Comparison of ENCODE assay signal across 17 cellular contexts in the genomic region with DNA sequence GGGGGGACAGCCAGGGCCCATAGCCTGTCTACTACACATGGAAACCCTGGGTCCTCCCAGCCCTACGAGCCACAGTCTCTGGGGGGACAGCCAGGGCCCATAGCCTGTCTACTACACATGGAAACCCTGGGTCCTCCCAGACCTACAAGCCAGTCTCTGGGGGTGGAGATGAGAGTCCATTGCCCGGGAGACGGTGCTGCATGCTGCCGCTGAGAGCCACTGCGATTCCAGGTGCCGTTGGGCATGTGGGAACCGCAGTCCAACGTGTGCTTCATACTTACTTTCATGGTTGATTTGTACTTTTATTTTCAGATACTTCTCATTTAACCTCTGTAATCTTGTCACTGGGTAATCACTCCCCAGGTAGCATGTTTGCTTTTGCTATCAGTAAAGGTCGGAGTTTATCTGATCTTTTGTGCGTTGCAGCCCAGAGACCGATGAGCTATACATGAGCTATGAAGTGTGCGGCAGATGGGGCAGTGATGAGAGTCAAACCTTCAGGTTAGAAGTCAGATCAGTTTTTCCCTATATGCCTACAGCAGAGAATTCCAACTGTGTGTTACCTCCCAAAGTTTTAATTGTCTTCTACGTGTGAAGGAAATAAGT. TPM values are rescaled to one million over a fixed set of nuclear protein-coding genes. Genes with fewer than 3 reads are reported as not detected.
DNase-seq lines count a peak whose midpoint lies in the region; ATAC-seq and TF ChIP-seq lines count a peak whose summit lies in the region.
"Had no signal": no experiment of that assay in that cellular context is flagged by ENCODE, and none has a peak within 500 bp of the region (broad histone marks: within the 10 kb centered on the region; RNA-seq: fewer than 3 reads in every experiment).

No MANE protein-coding gene starts in this region.

- no peaks in the 10 kb centered on the region for H3K27me3 ChIP-seq in trophoblast cell (ENCODE audit: insufficient read depth, low read length)
- H3K27me3 ChIP-seq: BLaER1 treated with 17β-estradiol and CSF1 and Interleukin-3, amounts not matched to agents 10 nM and 100 nM had no signal

- H3K4me3 ChIP-seq in trophoblast cell (ENCODE audit: low read depth, low read length), result no peak overlapping the region
- H3K4me3 ChIP-seq: BLaER1 treated with 17β-estradiol and CSF1 and Interleukin-3, amounts not matched to agents 10 nM and 100 nM; GM23248; K562 had no signal

- H3K4me3 Mint-ChIP-seq in activated CD8-positive, alpha-beta T cell treated with anti-CD3 and anti-CD28 coated beads for 36 hours, result no peak overlapping the region
- H3K4me3 Mint-ChIP-seq: CD4-positive, CD25-positive, alpha-beta regulatory T cell had no signal

- peaks cover 13 to 17% of the 10 kb centered on the region in 2 experiments for H3K4me1 ChIP-seq in trophoblast cell (ENCODE audit: control insufficient read depth in 1 of 2, insufficient read depth in 2 of 2, low read length in 2 of 2)
- H3K4me1 ChIP-seq: BLaER1 treated with 17β-estradiol and CSF1 and Interleukin-3, amounts not matched to agents 10 nM and 100 nM had no signal

- H3K4ac ChIP-seq in trophoblast cell (ENCODE audit: low read depth, low read length), result no peak overlapping the region

- H3K9me3 Mint-ChIP-seq in activated CD8-positive, alpha-beta T cell treated with anti-CD3 and anti-CD28 coated beads for 36 hours, result no peaks in the 10 kb centered on the region

- H3K9ac ChIP-seq in trophoblast cell (ENCODE audit: low read length), result no peak overlapping the region
- H3K9ac ChIP-seq: BLaER1 treated with 17β-estradiol and CSF1 and Interleukin-3, amounts not matched to agents 10 nM and 100 nM; GM23248 had no signal

- H3K27me3 Mint-ChIP-seq in activated CD8-positive, alpha-beta T cell treated with anti-CD3 and anti-CD28 coated beads for 36 hours, result no peaks in the 10 kb centered on the region
- H3K27me3 Mint-ChIP-seq: CD4-positive, CD25-positive, alpha-beta regulatory T cell had no signal

- POLR2A ChIA-PET in activated CD8-positive, alpha-beta T cell treated with anti-CD3 and anti-CD28 coated beads for 36 hours (lab: Charles Lee), result no interaction called here

- intact Hi-C loops in activated CD8-positive, alpha-beta T cell treated with anti-CD3 and anti-CD28 coated beads for 36 hours (cut with micrococcal nuclease), result no loop called here

- H4K12ac ChIP-seq in trophoblast cell (ENCODE audit: low read depth, low read length), result no peak overlapping the region

- CTCF ChIA-PET in activated CD8-positive, alpha-beta T cell treated with anti-CD3 and anti-CD28 coated beads for 36 hours (lab: Charles Lee), result no interaction called here

- no peak overlapping the region for H3K14ac ChIP-seq in trophoblast cell (ENCODE audit: low read length)

- H3K79me2 ChIP-seq in trophoblast cell (ENCODE audit: control insufficient read depth, insufficient read depth, low read length, poor library complexity), result no peaks in the 10 kb centered on the region

- H4K8ac ChIP-seq in trophoblast cell (ENCODE audit: low read depth, low read length), result no peak overlapping the region

- no peak overlapping the region for H3K27ac Mint-ChIP-seq in activated CD8-positive, alpha-beta T cell treated with anti-CD3 and anti-CD28 coated beads for 36 hours
- H3K27ac Mint-ChIP-seq: CD4-positive, CD25-positive, alpha-beta regulatory T cell had no signal

- H4K91ac ChIP-seq in trophoblast cell (ENCODE audit: low read depth, low read length), result no peak overlapping the region

- DNase-seq in COLO668 (lab: John Stamatoyannopoulos, UW; ENCODE audit: unreplicated experiment) (peak; percentile 27), NCI-H146 treated with DMSO at 0.1 percent for 48 hours (lab: John Stamatoyannopoulos, UW; ENCODE audit: unreplicated experiment) (peak; percentile 99), trophoblast cell (peak; percentile 67 to 76), middle frontal gyrus (ENCODE audit: extremely low spot score, low spot score) (no peak)
- no peak for DNase-seq in activated CD8-positive, alpha-beta T cell treated with anti-CD3 and anti-CD28 coated beads for 36 hours
- DNase-seq: ACHN; CD4-positive, CD25-positive, alpha-beta regulatory T cell; DND-41; GDM1; GM23248 had no signal

- no peak overlapping the region for H2BK12ac ChIP-seq in trophoblast cell (ENCODE audit: low read length)

- H3K36me3 Mint-ChIP-seq in activated CD8-positive, alpha-beta T cell treated with anti-CD3 and anti-CD28 coated beads for 36 hours (ENCODE audit: low read depth), result no peaks in the 10 kb centered on the region
- H3K36me3 Mint-ChIP-seq: CD4-positive, CD25-positive, alpha-beta regulatory T cell had no signal

- H3K27ac ChIP-seq in VCaP (peak overlapping the region; percentile 35; the same call in 1 of the 2 replicates), trophoblast cell (ENCODE audit: low read depth, low read length) (no peak overlapping the region)
- H3K27ac ChIP-seq: BLaER1 treated with 17β-estradiol and CSF1 and Interleukin-3, amounts not matched to agents 10 nM and 100 nM; GM23248; HL-60 had no signal

- no peak overlapping the region for H3K23ac ChIP-seq in trophoblast cell (ENCODE audit: low read length)

- ATAC-seq in activated CD8-positive, alpha-beta T cell treated with anti-CD3 and anti-CD28 coated beads for 36 hours, result no peak
- no peak for ATAC-seq in GM21360 (IDR thresholded peaks at IDR 0.05; ENCODE audit: unreplicated experiment)
- ATAC-seq: HCT116, K562 had no signal

- H2AFZ ChIP-seq in trophoblast cell (ENCODE audit: insufficient read depth, low read length, poor library complexity), result no peak overlapping the region
- H2AFZ ChIP-seq: GM23248 had no signal

- no peak overlapping the region for H2AK5ac ChIP-seq in trophoblast cell (ENCODE audit: low read length)

- WGBS in trophoblast cell (ENCODE audit: extremely low coverage, insufficient coverage, insufficient read length), result no CpG with 5 or more reads among the region's 13 CpGs

- H3K79me1 ChIP-seq in trophoblast cell (ENCODE audit: low read length), result no peaks in the 10 kb centered on the region

- H3K4me2 ChIP-seq in trophoblast cell (ENCODE audit: low read length), result no peak overlapping the region
- H3K4me2 ChIP-seq: BLaER1 treated with 17β-estradiol and CSF1 and Interleukin-3, amounts not matched to agents 10 nM and 100 nM had no signal

- TF ChIP-seq CTCF in VCaP (conservative IDR thresholded peaks at IDR 0.05), result no peak
- no peak for TF ChIP-seq CTCF in activated CD8-positive, alpha-beta T cell treated with anti-CD3 and anti-CD28 coated beads for 36 hours (IDR thresholded peaks at IDR 0.05)

- H3K36me3 ChIP-seq in trophoblast cell (ENCODE audit: control insufficient read depth in 1 of 2, insufficient read depth in 2 of 2, low read length in 2 of 2), result no peaks in the 10 kb centered on the region
- H3K36me3 ChIP-seq: BLaER1 treated with 17β-estradiol and CSF1 and Interleukin-3, amounts not matched to agents 10 nM and 100 nM had no signal

- no peak overlapping the region for H3K18ac ChIP-seq in trophoblast cell (ENCODE audit: low read length)

- no peak overlapping the region for H2BK120ac ChIP-seq in trophoblast cell (ENCODE audit: insufficient read depth, low read length, poor library complexity)

- no peak overlapping the region for H2BK5ac ChIP-seq in trophoblast cell (ENCODE audit: low read depth, low read length, poor library complexity)

- no peaks in the 10 kb centered on the region for H3K9me3 ChIP-seq in trophoblast cell (ENCODE audit: insufficient read depth, low read depth, low read length)

- H3K4me1 Mint-ChIP-seq in activated CD8-positive, alpha-beta T cell treated with anti-CD3 and anti-CD28 coated beads for 36 hours (ENCODE audit: low read depth), result no peaks in the 10 kb centered on the region
- H3K4me1 Mint-ChIP-seq: CD4-positive, CD25-positive, alpha-beta regulatory T cell had no signal

RNA-seq across cellular contexts. Expression of gene SMOC2, which starts 58.2 kb away (rescaled TPM):
- polyA plus RNA-seq in trophoblast cell (2013), result 5.8 and 6.1 TPM in 2 replicates
- total RNA-seq in activated CD8-positive, alpha-beta T cell treated with anti-CD3 and anti-CD28 coated beads for 36 hours, result not detected
- total RNA-seq: A172; CD4-positive, CD25-positive, alpha-beta regulatory T cell; GM23248 had no signal
- polyA plus RNA-seq: CD4-positive, CD25-positive, alpha-beta regulatory T cell; GM23248 had no signal

Comparison
In these comparisons a context has a peak if more than half of its experiments do, and no peak if none do; other contexts are left out.
1. DNase-seq: peak in COLO668 (single experiment), NCI-H146 treated with DMSO at 0.1 percent for 48 hours (single experiment) and trophoblast cell (2 of 2); none in activated CD8-positive, alpha-beta T cell treated with anti-CD3 and anti-CD28 coated beads for 36 hours (single experiment) and middle frontal gyrus (single experiment).